ENCODE assay signal across 9 cellular contexts in the genomic region with DNA sequence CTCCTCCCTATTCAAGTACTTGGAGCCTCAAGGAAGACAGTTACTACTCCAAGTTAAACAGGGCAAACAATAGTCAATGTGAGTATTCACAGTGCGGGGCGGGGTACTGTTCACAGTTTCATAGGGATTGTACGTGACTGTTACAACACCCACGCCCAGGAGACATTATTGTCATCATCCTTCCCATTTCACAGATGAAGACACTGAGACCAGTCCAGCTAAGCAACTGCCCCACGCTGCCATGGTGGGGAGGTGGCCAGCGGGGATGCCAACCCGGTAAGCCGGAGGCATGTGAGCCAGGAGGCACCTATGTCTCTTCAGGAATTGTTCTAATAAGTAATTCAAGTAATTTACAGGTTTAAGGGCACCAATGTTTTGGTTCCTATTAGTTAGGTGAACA. TPM values are rescaled to one million over a fixed set of nuclear protein-coding genes. Genes with fewer than 3 reads are reported as not detected.
DNase-seq lines count a peak whose midpoint lies in the region; ATAC-seq and TF ChIP-seq lines count a peak whose summit lies in the region.
"Had no signal": no experiment of that assay in that cellular context is flagged by ENCODE, and none has a peak within 500 bp of the region (broad histone marks: within the 10 kb centered on the region; RNA-seq: fewer than 3 reads in every experiment).

No MANE protein-coding gene starts in this region.

- H3K4me3 ChIP-seq in WERI-Rb-1 (ENCODE audit: low read depth, low read length) (peak overlapping the region; percentile 76), foreskin fibroblast (ENCODE audit: low read depth in 1 of 2, low read length in 2 of 2) (peak overlapping the region; percentile 70 to 88), spleen (peak overlapping the region in 6 of 8 donors; percentile 58 to 90 (median 80))

- peak overlapping the region; percentile 93 for H3K27ac Mint-ChIP-seq in activated CD4-positive, alpha-beta T cell treated with anti-CD3 and anti-CD28 coated beads, Interleukin-2, amount 10 ng/mL, durations not matched to agents 7 days and 5 days

- no peaks in the 10 kb centered on the region for H3K9me3 Mint-ChIP-seq in activated CD4-positive, alpha-beta T cell treated with anti-CD3 and anti-CD28 coated beads, Interleukin-2, amount 10 ng/mL, durations not matched to agents 7 days and 5 days

- TF ChIP-seq POLR2A in spleen (IDR thresholded peaks at IDR 0.05), result no peak

- H3K36me3 ChIP-seq in WERI-Rb-1, result peaks cover 58% of the 10 kb centered on the region
- peaks cover 0 to 26% (median 0%) of the 10 kb centered on the region in 6 donors for H3K36me3 ChIP-seq in spleen

- H3K36me3 Mint-ChIP-seq in activated CD4-positive, alpha-beta T cell treated with anti-CD3 and anti-CD28 coated beads, Interleukin-2, amount 10 ng/mL, durations not matched to agents 7 days and 5 days (ENCODE audit: low read depth), result peaks cover 51% of the 10 kb centered on the region

- H3K4me1 Mint-ChIP-seq in activated CD4-positive, alpha-beta T cell treated with anti-CD3 and anti-CD28 coated beads, Interleukin-2, amount 10 ng/mL, durations not matched to agents 7 days and 5 days, result peaks cover 71% of the 10 kb centered on the region

- DNase-seq in activated CD4-positive, alpha-beta T cell treated with anti-CD3 and anti-CD28 coated beads, Interleukin-2, amount 10 ng/mL, durations not matched to agents 7 days and 5 days, result no peak
- no peak for DNase-seq in activated CD4-positive, alpha-beta T cell treated with anti-CD3 and anti-CD28 coated beads, Interleukin-2, amount 50 U/mL, for 1 hour
- no peak for DNase-seq in WERI-Rb-1
- no peak for DNase-seq in foreskin fibroblast
- no peak for DNase-seq in spleen
- DNase-seq in GM19240 (ENCODE audit: insufficient read length, low spot score), result no peak
- DNase-seq: NCI-H510A treated with DMSO at 0.1 percent for 48 hours had no signal

- 45 to 66% (median 54%) methylated on average over 8 of the region's 8 CpGs for WGBS in spleen, 5 donors

- peaks cover 8 to 42% (median 29%) of the 10 kb centered on the region in 6 donors for H3K4me1 ChIP-seq in spleen

- H3K9me3 ChIP-seq in WERI-Rb-1 (ENCODE audit: severe bottlenecking) (no peaks in the 10 kb centered on the region), spleen (no peaks in the 10 kb centered on the region)

- H3K27me3 ChIP-seq in WERI-Rb-1 (ENCODE audit: insufficient read depth, low read depth, severe bottlenecking) (no peaks in the 10 kb centered on the region), spleen (replicated peaks in 1 of 7) (peaks cover 0 to 16% (median 0%) of the 10 kb centered on the region in 7 donors)

- H3K27me3 Mint-ChIP-seq in activated CD4-positive, alpha-beta T cell treated with anti-CD3 and anti-CD28 coated beads, Interleukin-2, amount 10 ng/mL, durations not matched to agents 7 days and 5 days, result no peaks in the 10 kb centered on the region

- CTCF ChIA-PET in activated CD4-positive, alpha-beta T cell treated with anti-CD3 and anti-CD28 coated beads, Interleukin-2, amount 10 ng/mL, durations not matched to agents 7 days and 5 days (lab: Charles Lee), result no interaction called here

- ATAC-seq in HG03108 (IDR thresholded peaks at IDR 0.05; ENCODE audit: unreplicated experiment), result no peak
- ATAC-seq in HG03095 (IDR thresholded peaks at IDR 0.05; ENCODE audit: unreplicated experiment), result no peak

- H3K4me3 Mint-ChIP-seq in activated CD4-positive, alpha-beta T cell treated with anti-CD3 and anti-CD28 coated beads, Interleukin-2, amount 10 ng/mL, durations not matched to agents 7 days and 5 days, result peak overlapping the region; percentile 87

- intact Hi-C loops in spleen (cut with DNase I; ENCODE audit: low total_unique reads), result no loop called here

- POLR2A ChIA-PET in activated CD4-positive, alpha-beta T cell treated with anti-CD3 and anti-CD28 coated beads, Interleukin-2, amount 10 ng/mL, durations not matched to agents 7 days and 5 days (lab: Charles Lee), result no interaction called here

- H3K27ac ChIP-seq in WERI-Rb-1, result peak overlapping the region; percentile 97
- no peak overlapping the region for H3K27ac ChIP-seq in spleen

- TF ChIP-seq CTCF in WERI-Rb-1 (IDR thresholded peaks at IDR 0.05; ENCODE audit: low read depth, low read length) (no peak), foreskin fibroblast (IDR thresholded peaks at IDR 0.05; ENCODE audit: low read depth, low read length) (no peak), spleen (IDR thresholded peaks at IDR 0.05 in 8 of 11, conservative IDR thresholded peaks at IDR 0.05 in 3 of 11) (no peak)

RNA-seq across cellular contexts. Expression of gene HJURP, which starts 1.0 kb away (rescaled TPM):
- total RNA-seq in activated CD4-positive, alpha-beta T cell treated with anti-CD3 and anti-CD28 coated beads, Interleukin-2, amount 10 ng/mL, durations not matched to agents 7 days and 5 days, result 100 to 1,000 TPM; 139 to 141 TPM
- total RNA-seq in spleen, result 1 to 10 TPM; 1.4 to 7.4 (median 5.2) TPM
- 1 to 10 TPM; 2.2 to 5.6 (median 2.9) TPM for polyA plus RNA-seq in spleen

Comparison
In these comparisons a context has a peak if more than half of its experiments do, and no peak if none do; other contexts are left out.
1. RNA of gene HJURP, which starts 1.0 kb away (total RNA-seq): 139 to 141 TPM in activated CD4-positive, alpha-beta T cell treated with anti-CD3 and anti-CD28 coated beads, Interleukin-2, amount 10 ng/mL, durations not matched to agents 7 days and 5 days; 1.4 to 7.4 TPM in spleen; every median in the first group is over 10 times any median in the second.
2. Peak in every context shown above with its lines, with median percentiles within 50 percentile points of each other: H3K4me3 ChIP-seq.